ENCODE assay signal across 10 cellular contexts in the genomic region with DNA sequence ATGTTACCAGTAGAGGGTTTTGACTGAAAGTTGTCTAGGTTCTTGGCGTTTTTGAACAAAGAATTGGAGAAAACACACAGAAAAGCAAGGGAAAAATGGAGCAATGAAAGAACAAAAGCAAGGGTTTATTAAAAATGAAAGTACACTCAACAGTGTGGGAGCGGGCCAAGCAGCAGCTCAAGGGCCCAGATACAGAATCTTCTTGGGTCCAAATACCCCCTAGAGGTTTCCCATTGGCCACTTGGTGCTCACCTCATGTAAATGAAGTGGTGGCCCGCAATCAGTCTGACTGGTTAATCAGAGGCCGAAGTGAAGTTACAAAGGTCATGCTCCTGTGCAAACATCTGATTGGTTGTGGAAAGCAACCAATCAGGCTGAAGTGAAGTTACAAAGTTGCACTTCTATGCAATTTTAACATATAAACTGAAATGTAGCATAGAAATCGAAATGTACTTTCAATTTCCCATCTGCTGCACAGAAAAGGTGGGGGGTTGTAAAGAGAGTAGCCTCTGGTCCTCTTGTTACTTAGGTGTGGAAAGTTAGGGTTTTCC. TPM values are rescaled to one million over a fixed set of nuclear protein-coding genes. Genes with fewer than 3 reads are reported as not detected.
A peak's percentile ranks its signal among the peaks of the same experiment; 100 is the strongest.
DNase-seq lines count a peak whose midpoint lies in the region; ATAC-seq lines count a peak whose summit lies in the region.
"Had no signal": no experiment of that assay in that cellular context is flagged by ENCODE, and none has a peak within 500 bp of the region (broad histone marks: within the 10 kb centered on the region; RNA-seq: fewer than 3 reads in every experiment).

No MANE protein-coding gene starts in this region.

- H3K4me3 Mint-ChIP-seq in IgD-negative memory B cell = peak overlapping the region in 3 of 4 donors; percentile 41 to 81 (median 61)
- H3K4me3 Mint-ChIP-seq in T-helper 2 cell treated with Interferon-gamma antibody and Interleukin-4, amounts not matched to agents 5 μg/mL and 100 μg/mL, for 36 hours = peak overlapping the region; percentile 94

- H3K4me1 Mint-ChIP-seq in IgD-negative memory B cell = peaks cover 13 to 29% (median 29%) of the 10 kb centered on the region in 3 donors
- peaks cover 40% of the 10 kb centered on the region for H3K4me1 Mint-ChIP-seq in T-helper 2 cell treated with Interferon-gamma antibody and Interleukin-4, amounts not matched to agents 5 μg/mL and 100 μg/mL, for 36 hours (ENCODE audit: low read depth)

- DNase-seq in T-helper 2 cell treated with Interferon-gamma antibody and Interleukin-4, amounts not matched to agents 5 μg/mL and 100 μg/mL, for 36 hours (ENCODE audit: low spot score) = peak; percentile 48
- DNase-seq in central memory CD4-positive, alpha-beta T cell = peak; percentile 23
- DNase-seq in stimulated activated CD8-positive, alpha-beta memory T cell treated with anti-CD3 and anti-CD28 coated beads, Interleukin-4, amount 100 ng/mL, for 48 hours = peak; percentile 45
- no peak for DNase-seq in NOMO-1 treated with dmso at 0.1 percent for 144 hours (lab: John Stamatoyannopoulos, UW; ENCODE audit: unreplicated experiment)
- no peak for DNase-seq in midbrain (lab: John Stamatoyannopoulos, UW)
- DNase-seq: foreskin melanocyte, left ventricle myocardium superior, NCI-H1930 had no signal

- H3K9me3 Mint-ChIP-seq in IgD-negative memory B cell = no peaks in the 10 kb centered on the region
- H3K9me3 Mint-ChIP-seq in T-helper 2 cell treated with Interferon-gamma antibody and Interleukin-4, amounts not matched to agents 5 μg/mL and 100 μg/mL, for 36 hours = no peaks in the 10 kb centered on the region

- no peak for ATAC-seq in GM21367 (IDR thresholded peaks at IDR 0.05; ENCODE audit: unreplicated experiment)
- ATAC-seq: left ventricle myocardium superior had no signal

- peak overlapping the region in 1 of 3 donors; percentile 87 for H3K27ac Mint-ChIP-seq in IgD-negative memory B cell
- peak overlapping the region; percentile 83 for H3K27ac Mint-ChIP-seq in T-helper 2 cell treated with Interferon-gamma antibody and Interleukin-4, amounts not matched to agents 5 μg/mL and 100 μg/mL, for 36 hours

- H3K27me3 Mint-ChIP-seq in IgD-negative memory B cell = no peaks in the 10 kb centered on the region
- H3K27me3 Mint-ChIP-seq in T-helper 2 cell treated with Interferon-gamma antibody and Interleukin-4, amounts not matched to agents 5 μg/mL and 100 μg/mL, for 36 hours (ENCODE audit: low read depth) = no peaks in the 10 kb centered on the region

- H3K36me3 Mint-ChIP-seq in IgD-negative memory B cell = no peaks in the 10 kb centered on the region
- H3K36me3 Mint-ChIP-seq in T-helper 2 cell treated with Interferon-gamma antibody and Interleukin-4, amounts not matched to agents 5 μg/mL and 100 μg/mL, for 36 hours (ENCODE audit: low read depth) = no peaks in the 10 kb centered on the region

RNA-seq across cellular contexts. Expression of a gene that starts 1.9 kb away (rescaled TPM):
- 31.5 TPM for polyA plus RNA-seq in IgD-negative memory B cell

RNA-seq across cellular contexts. Expression of a gene that starts 27.2 kb away (rescaled TPM):
- polyA plus RNA-seq in IgD-negative memory B cell = 75.5 TPM

RNA-seq across cellular contexts. Expression of a gene that starts 52.5 kb away (rescaled TPM):
- polyA plus RNA-seq in IgD-negative memory B cell = not detected

Comparison
In these comparisons a context has a peak if more than half of its experiments do, and no peak if none do; other contexts are left out.
1. DNase-seq: peak in T-helper 2 cell treated with Interferon-gamma antibody and Interleukin-4, amounts not matched to agents 5 μg/mL and 100 μg/mL, for 36 hours (single experiment), central memory CD4-positive, alpha-beta T cell (single experiment) and stimulated activated CD8-positive, alpha-beta memory T cell treated with anti-CD3 and anti-CD28 coated beads, Interleukin-4, amount 100 ng/mL, for 48 hours (single experiment); none in NOMO-1 treated with dmso at 0.1 percent for 144 hours (single experiment) and midbrain (single experiment).